Comparison of ENCODE assay signal across 12 cellular contexts in genomic region chr15:57198654-57199241, GRCh38.
DNase-seq lines count a peak whose midpoint lies in the region; TF ChIP-seq lines count a peak whose summit lies in the region.
"Had no signal": no experiment of that assay in that cellular context is flagged by ENCODE, and none has a peak within 500 bp of the region (broad histone marks: within the 10 kb centered on the region; RNA-seq: fewer than 3 reads in every experiment).

No MANE protein-coding gene starts in this region.

- H3K9ac ChIP-seq in HUES48 (ENCODE audit: low read depth, low read length) (peak overlapping the region; percentile 69), endodermal cell (ENCODE audit: extremely low read depth, low read length, poor library complexity, severe bottlenecking) (no peak overlapping the region)

- H3K4me3 Mint-ChIP-seq in endodermal cell, result no peak overlapping the region
- H3K4me3 Mint-ChIP-seq in activated CD4-positive, alpha-beta memory T cell treated with anti-CD3 and anti-CD28 coated beads, Interleukin-2, amount 10 ng/mL, durations not matched to agents 7 days and 5 days, result no peak overlapping the region
- H3K4me3 Mint-ChIP-seq: IgD-negative memory B cell had no signal

- H3K27ac Mint-ChIP-seq in endodermal cell, result peak overlapping the region; percentile 67
- H3K27ac Mint-ChIP-seq in activated CD4-positive, alpha-beta memory T cell treated with anti-CD3 and anti-CD28 coated beads, Interleukin-2, amount 10 ng/mL, durations not matched to agents 7 days and 5 days, result no peak overlapping the region

- CTCF ChIA-PET in activated CD4-positive, alpha-beta memory T cell treated with anti-CD3 and anti-CD28 coated beads, Interleukin-2, amount 10 ng/mL, durations not matched to agents 7 days and 5 days (lab: Charles Lee), result interaction anchor here (1.7 kb wide), 1 partner anchor 108 kb away, joined by 4 read pairs; no protein-coding TSS in a partner anchor

- WGBS in endodermal cell (ENCODE audit: insufficient coverage in 1 of 2, insufficient read length in 1 of 2), 2 experiments, result 0 to 35% methylated on average over 2 to 8 of the region's 8 CpGs
- WGBS in suprapubic skin, result 24% methylated on average over 8 of the region's 8 CpGs

- DNase-seq in NCI-H2196 treated with DMSO at 0.1 percent for 48 hours (lab: John Stamatoyannopoulos, UW; ENCODE audit: unreplicated experiment) (peak; percentile 63), endodermal cell (peak; percentile 76), pons (ENCODE audit: low spot score) (peak; percentile 20), suprapubic skin (ENCODE audit: low spot score in 2 of 2) (no peak), DMS114 treated with DMSO at 0.1 percent for 48 hours (lab: John Stamatoyannopoulos, UW; ENCODE audit: unreplicated experiment) (no peak), glomerular visceral epithelial cell (ENCODE audit: extremely low spot score) (no peak)
- no peak for DNase-seq in activated CD4-positive, alpha-beta memory T cell treated with anti-CD3 and anti-CD28 coated beads, Interleukin-2, amount 10 ng/mL, durations not matched to agents 7 days and 5 days
- DNase-seq: activated CD8-positive, alpha-beta memory T cell treated with anti-CD3 and anti-CD28 coated beads for 24 hours had no signal

- H3K27me3 Mint-ChIP-seq in endodermal cell (ENCODE audit: insufficient read depth), result no peaks in the 10 kb centered on the region
- no peaks in the 10 kb centered on the region for H3K27me3 Mint-ChIP-seq in activated CD4-positive, alpha-beta memory T cell treated with anti-CD3 and anti-CD28 coated beads, Interleukin-2, amount 10 ng/mL, durations not matched to agents 7 days and 5 days
- H3K27me3 Mint-ChIP-seq: IgD-negative memory B cell had no signal

- H3K4me3 ChIP-seq in HUES48 (ENCODE audit: low read depth, low read length) (peak overlapping the region; percentile 44), endodermal cell (ENCODE audit: low read length) (no peak overlapping the region), suprapubic skin (no peak overlapping the region)
- H3K4me3 ChIP-seq: ascending aorta had no signal

- H3K4me1 ChIP-seq in HUES48 (ENCODE audit: control insufficient read depth, insufficient read depth, low read length) (peaks cover 46% of the 10 kb centered on the region), endodermal cell (ENCODE audit: control insufficient read depth, insufficient read depth, low read length) (peaks cover 15% of the 10 kb centered on the region), suprapubic skin (peaks cover 24% of the 10 kb centered on the region)
- H3K4me1 ChIP-seq: ascending aorta had no signal

- no peak for TF ChIP-seq EP300 in suprapubic skin (IDR thresholded peaks at IDR 0.05)

- no peaks in the 10 kb centered on the region for H3K9me3 ChIP-seq in HUES48 (ENCODE audit: control insufficient read depth, insufficient read depth, low read length)
- H3K9me3 ChIP-seq in endodermal cell (ENCODE audit: control insufficient read depth, low read length), result no peaks in the 10 kb centered on the region
- no peaks in the 10 kb centered on the region for H3K9me3 ChIP-seq in suprapubic skin
- H3K9me3 ChIP-seq: ascending aorta, neutrophil had no signal

- H3K27ac ChIP-seq in HUES48 (ENCODE audit: low read depth, low read length) (peak overlapping the region; percentile 91), endodermal cell (ENCODE audit: low read depth, low read length) (peak overlapping the region; percentile 85), suprapubic skin (no peak overlapping the region)
- H3K27ac ChIP-seq: ascending aorta, neutrophil had no signal

- no peak for TF ChIP-seq POLR2A in suprapubic skin (IDR thresholded peaks at IDR 0.05)

- peaks cover 4% of the 10 kb centered on the region for H3K36me3 Mint-ChIP-seq in endodermal cell (ENCODE audit: low read depth)
- H3K36me3 Mint-ChIP-seq in activated CD4-positive, alpha-beta memory T cell treated with anti-CD3 and anti-CD28 coated beads, Interleukin-2, amount 10 ng/mL, durations not matched to agents 7 days and 5 days (ENCODE audit: low read depth), result peaks cover 6% of the 10 kb centered on the region

- H3K9me3 Mint-ChIP-seq in endodermal cell, result no peaks in the 10 kb centered on the region
- H3K9me3 Mint-ChIP-seq in activated CD4-positive, alpha-beta memory T cell treated with anti-CD3 and anti-CD28 coated beads, Interleukin-2, amount 10 ng/mL, durations not matched to agents 7 days and 5 days, result no peaks in the 10 kb centered on the region
- H3K9me3 Mint-ChIP-seq: IgD-negative memory B cell had no signal

- H3K27me3 ChIP-seq in HUES48 (ENCODE audit: control insufficient read depth, insufficient read depth, low read length) (no peaks in the 10 kb centered on the region), endodermal cell (ENCODE audit: control insufficient read depth, insufficient read depth, low read length, poor library complexity, severe bottlenecking) (no peaks in the 10 kb centered on the region), suprapubic skin (no peaks in the 10 kb centered on the region)
- H3K27me3 ChIP-seq: ascending aorta, neutrophil had no signal

- no peak for TF ChIP-seq CTCF in endodermal cell (conservative IDR thresholded peaks at IDR 0.05)
- no peak for TF ChIP-seq CTCF in suprapubic skin (IDR thresholded peaks at IDR 0.05)

- H3K36me3 ChIP-seq in HUES48 (ENCODE audit: control insufficient read depth, insufficient read depth, low read length) (peaks cover 5% of the 10 kb centered on the region), endodermal cell (ENCODE audit: control insufficient read depth, insufficient read depth, low read length) (peaks cover 13% of the 10 kb centered on the region), suprapubic skin (peaks cover 18% of the 10 kb centered on the region)
- H3K36me3 ChIP-seq: ascending aorta, neutrophil had no signal

- POLR2A ChIA-PET in activated CD4-positive, alpha-beta memory T cell treated with anti-CD3 and anti-CD28 coated beads, Interleukin-2, amount 10 ng/mL, durations not matched to agents 7 days and 5 days (lab: Charles Lee), result no interaction called here

- H3K4me1 Mint-ChIP-seq in endodermal cell, result peaks cover 28% of the 10 kb centered on the region
- H3K4me1 Mint-ChIP-seq in activated CD4-positive, alpha-beta memory T cell treated with anti-CD3 and anti-CD28 coated beads, Interleukin-2, amount 10 ng/mL, durations not matched to agents 7 days and 5 days, result no peaks in the 10 kb centered on the region

Comparison
In these comparisons a context has a peak if more than half of its experiments do, and no peak if none do; other contexts are left out.
1. DNase-seq: peak in NCI-H2196 treated with DMSO at 0.1 percent for 48 hours (single experiment), endodermal cell (single experiment) and pons (single experiment); none in suprapubic skin (0 of 2), activated CD4-positive, alpha-beta memory T cell treated with anti-CD3 and anti-CD28 coated beads, Interleukin-2, amount 10 ng/mL, durations not matched to agents 7 days and 5 days (single experiment), DMS114 treated with DMSO at 0.1 percent for 48 hours (single experiment) and glomerular visceral epithelial cell (single experiment).